ENCODE assay signal across 10 cellular contexts in genomic region chr2:12321017-12321641, GRCh38.
A peak's percentile ranks its signal among the peaks of the same experiment; 100 is the strongest.
DNase-seq lines count a peak whose midpoint lies in the region; ATAC-seq and TF ChIP-seq lines count a peak whose summit lies in the region.
"Had no signal": no experiment of that assay in that cellular context is flagged by ENCODE, and none has a peak within 500 bp of the region (broad histone marks: within the 10 kb centered on the region; RNA-seq: fewer than 3 reads in every experiment).

No MANE protein-coding gene starts in this region.

- DNase-seq in M059J (ENCODE audit: low read depth) (peak; percentile 92), mammary epithelial cell (peak; percentile 87), left lung (peak in 1 of 2 donors; percentile 41), upper lobe of left lung (no peak), MV-4-11 (lab: John Stamatoyannopoulos, UW) (no peak), neuronal stem cell (ENCODE audit: low spot score) (no peak), prostate gland (ENCODE audit: low spot score) (no peak)
- DNase-seq: NCI-H187 had no signal

- H3K9me3 ChIP-seq in mammary epithelial cell (replicated peaks; ENCODE audit: insufficient read depth, low read length) = no peaks in the 10 kb centered on the region
- H3K9me3 ChIP-seq in left lung = no peaks in the 10 kb centered on the region
- H3K9me3 ChIP-seq in upper lobe of left lung = no peaks in the 10 kb centered on the region
- H3K9me3 ChIP-seq in neuronal stem cell (replicated peaks in 1 of 2; ENCODE audit: control insufficient read depth in 2 of 2, insufficient read depth in 1 of 2, low read depth in 1 of 2, low read length in 2 of 2) = no peaks in the 10 kb centered on the region
- H3K9me3 ChIP-seq in prostate gland = no peaks in the 10 kb centered on the region

- CTCF ChIA-PET in mammary epithelial cell (lab: Charles Lee; ENCODE audit: low non-redundant PET) = no interaction called here

- no peak for TF ChIP-seq CTCF in mammary epithelial cell (conservative IDR thresholded peaks at IDR 0.05 in 1 of 2, IDR thresholded peaks at IDR 0.05 in 1 of 2; ENCODE audit: extremely low read depth in 1 of 2, insufficient read depth in 1 of 2, low read depth in 1 of 2, low read length in 2 of 2)
- TF ChIP-seq CTCF in left lung (IDR thresholded peaks at IDR 0.05) = no peak
- no peak for TF ChIP-seq CTCF in upper lobe of left lung (IDR thresholded peaks at IDR 0.05)
- no peak for TF ChIP-seq CTCF in prostate gland (IDR thresholded peaks at IDR 0.05)

- H3K27me3 ChIP-seq in mammary epithelial cell (ENCODE audit: insufficient read depth, low read length) = no peaks in the 10 kb centered on the region
- H3K27me3 ChIP-seq in left lung = no peaks in the 10 kb centered on the region
- no peaks in the 10 kb centered on the region for H3K27me3 ChIP-seq in upper lobe of left lung
- H3K27me3 ChIP-seq in neuronal stem cell (ENCODE audit: control insufficient read depth in 3 of 3, insufficient read depth in 3 of 3, low read depth in 1 of 3, low read length in 3 of 3) = no peaks in the 10 kb centered on the region
- no peaks in the 10 kb centered on the region for H3K27me3 ChIP-seq in prostate gland (replicated peaks; ENCODE audit: insufficient read depth)
- H3K27me3 ChIP-seq: cardiac muscle cell had no signal

- no peak overlapping the region for H3K4ac ChIP-seq in neuronal stem cell (ENCODE audit: low read length)

- no TSS peak for BruUV-seq in mammary epithelial cell (replicated peaks; lab: Mats Ljungman, UMichigan)

- 2% methylated on average over 7 of the region's 7 CpGs for WGBS in mammary epithelial cell (ENCODE audit: low coverage, missing lambda C conversion rate)
- 68 to 73% methylated on average over 7 of the region's 7 CpGs for WGBS in upper lobe of left lung, 2 donors
- WGBS in neuronal stem cell (ENCODE audit: extremely low coverage in 2 of 2, insufficient read length in 2 of 2, insufficient replicate concordance in 1 of 2), 2 donors = no CpG with 5 or more reads among the region's 7 CpGs
- WGBS in prostate gland = 66% methylated on average over 7 of the region's 7 CpGs

- no peak overlapping the region for H4K8ac ChIP-seq in neuronal stem cell (ENCODE audit: low read depth, low read length)

- no peak overlapping the region for H3K14ac ChIP-seq in neuronal stem cell (ENCODE audit: low read length)

- H3K18ac ChIP-seq in neuronal stem cell (ENCODE audit: low read length) = no peak overlapping the region

- TF ChIP-seq EP300 in upper lobe of left lung (IDR thresholded peaks at IDR 0.05) = no peak

- H3K4me1 ChIP-seq in mammary epithelial cell (ENCODE audit: insufficient read depth, low read length) (peaks cover 57% of the 10 kb centered on the region), left lung (peaks cover 0 to 7% of the 10 kb centered on the region in 2 donors), upper lobe of left lung (peaks cover 8 to 15% (median 13%) of the 10 kb centered on the region in 4 donors), neuronal stem cell (ENCODE audit: control insufficient read depth in 2 of 2, insufficient read depth in 1 of 2, low read depth in 1 of 2, low read length in 2 of 2) (no peaks in the 10 kb centered on the region), prostate gland (replicated peaks) (no peaks in the 10 kb centered on the region)

- H3K4me3 ChIP-seq in mammary epithelial cell (replicated peaks in 1 of 3; ENCODE audit: insufficient read depth in 1 of 3, low read depth in 2 of 3, low read length in 3 of 3) (no peak overlapping the region), left lung (no peak overlapping the region), upper lobe of left lung (no peak overlapping the region), neuronal stem cell (ENCODE audit: low read length in 2 of 2) (no peak overlapping the region), prostate gland (no peak overlapping the region)
- H3K4me3 ChIP-seq: cardiac muscle cell had no signal

- H2AK5ac ChIP-seq in neuronal stem cell (ENCODE audit: low read depth, low read length) = no peak overlapping the region

- H2BK120ac ChIP-seq in neuronal stem cell (ENCODE audit: low read depth, low read length) = no peak overlapping the region

- no peak overlapping the region for H2BK5ac ChIP-seq in neuronal stem cell (ENCODE audit: low read length)

- H3K79me2 ChIP-seq in mammary epithelial cell (ENCODE audit: insufficient read depth, low read length) = no peaks in the 10 kb centered on the region

- H3K27ac ChIP-seq in mammary epithelial cell (ENCODE audit: insufficient read depth, low read depth, low read length) (peak overlapping the region; percentile 48), left lung (peak overlapping the region in 1 of 2 donors; percentile 10), upper lobe of left lung (no peak overlapping the region), neuronal stem cell (replicated peaks; ENCODE audit: low read length) (no peak overlapping the region), prostate gland (no peak overlapping the region)
- H3K27ac ChIP-seq: cardiac muscle cell had no signal

- no peaks in the 10 kb centered on the region for H4K20me1 ChIP-seq in mammary epithelial cell (ENCODE audit: insufficient read depth, low read length)

- no peak for TF ChIP-seq POLR2A in upper lobe of left lung (IDR thresholded peaks at IDR 0.05)
- no peak for TF ChIP-seq POLR2A in prostate gland (IDR thresholded peaks at IDR 0.05)

- H2AFZ ChIP-seq in mammary epithelial cell (ENCODE audit: low read depth, low read length) (peak overlapping the region; percentile 31), neuronal stem cell (ENCODE audit: low read length) (no peak overlapping the region)

- dilution Hi-C loops in mammary epithelial cell (cut with HindIII; ENCODE audit: low sequenced_read_pairs) = no loop called here

- intact Hi-C loops in mammary epithelial cell (cut with micrococcal nuclease) = no loop called here
- intact Hi-C loops in left lung (cut with DNase I) = no loop called here
- intact Hi-C loops in prostate gland (cut with DNase I) = no loop called here

- no peak overlapping the region for H3K23ac ChIP-seq in neuronal stem cell (ENCODE audit: low read depth, low read length, poor library complexity)

- in situ Hi-C loops in mammary epithelial cell (cut with MboI; ENCODE audit: low sequenced_read_pairs in 2 of 2) = loop anchor here in 1 of 2 donors (25.0 kb wide), 1 partner anchor 391 kb away; the partner anchor contains the start of gene TRIB2

- H2BK12ac ChIP-seq in neuronal stem cell (ENCODE audit: low read length) = no peak overlapping the region

- ATAC-seq in left lung (peak; percentile 73), upper lobe of left lung (ENCODE audit: low FRiP score in 2 of 2) (peak; percentile 41 to 85)
- ATAC-seq: left lobe of liver had no signal

- no peak overlapping the region for H3K9ac ChIP-seq in mammary epithelial cell (ENCODE audit: insufficient read depth, low read length)
- H3K9ac ChIP-seq in neuronal stem cell (ENCODE audit: low read depth, low read length, poor library complexity) = no peak overlapping the region

- H3K36me3 ChIP-seq in mammary epithelial cell (ENCODE audit: insufficient read depth, low read length) (no peaks in the 10 kb centered on the region), left lung (no peaks in the 10 kb centered on the region), upper lobe of left lung (no peaks in the 10 kb centered on the region), neuronal stem cell (replicated peaks in 1 of 2; ENCODE audit: control insufficient read depth in 2 of 2, insufficient read depth in 2 of 2, low read length in 2 of 2) (no peaks in the 10 kb centered on the region), prostate gland (no peaks in the 10 kb centered on the region)
- H3K36me3 ChIP-seq: cardiac muscle cell had no signal

- no peak overlapping the region for H2BK15ac ChIP-seq in neuronal stem cell (ENCODE audit: low read length)

- H3K4me2 ChIP-seq in mammary epithelial cell (ENCODE audit: insufficient read depth, low read depth, low read length) (peak overlapping the region; percentile 53), neuronal stem cell (ENCODE audit: insufficient read depth, low read length, poor library complexity, severe bottlenecking) (no peak overlapping the region)

- H3K79me1 ChIP-seq in neuronal stem cell (ENCODE audit: low read depth, low read length) = no peaks in the 10 kb centered on the region

- no peak overlapping the region for H4K91ac ChIP-seq in neuronal stem cell (ENCODE audit: low read depth, low read length, poor library complexity)

Comparison
In these comparisons a context has a peak if more than half of its experiments do, and no peak if none do; other contexts are left out.
1. DNase-seq: peak in M059J (single experiment) and mammary epithelial cell (single experiment); none in upper lobe of left lung (0 of 2), MV-4-11 (single experiment), neuronal stem cell (single experiment) and prostate gland (single experiment).